ENCODE assay signal across 32 cellular contexts in the genomic region with DNA sequence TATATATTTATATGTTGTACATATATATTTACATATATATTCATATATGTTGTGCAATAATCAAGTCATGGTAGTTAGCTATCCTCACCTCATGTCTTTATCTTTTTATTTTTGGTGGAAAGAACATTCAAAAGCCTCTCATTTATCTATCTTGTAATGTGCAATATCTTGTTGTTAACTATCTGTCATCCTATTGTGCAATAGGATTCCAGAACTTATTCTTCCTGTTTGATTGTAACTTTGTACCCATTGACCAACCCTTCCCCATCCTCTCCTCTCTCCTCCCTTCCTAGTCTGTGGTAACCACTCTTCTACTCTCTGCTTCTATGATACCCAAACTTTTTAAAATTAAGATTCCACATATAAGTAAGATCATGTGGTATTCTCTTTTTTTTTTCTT.
"Had no signal": no experiment of that assay in that cellular context is flagged by ENCODE, and none has a peak within 500 bp of the region (broad histone marks: within the 10 kb centered on the region; RNA-seq: fewer than 3 reads in every experiment).

No MANE protein-coding gene starts in this region.

- H3K9ac ChIP-seq: SK-N-SH had no signal

- H3K9me3 ChIP-seq: ascending aorta, Peyer's patch, SJSA1, SK-N-SH had no signal

- H3K4me2 ChIP-seq: SK-N-SH had no signal

- DNase-seq: activated B cell treated with CpG ODN at 0.5 μM for 24 hours; activated CD4-positive, alpha-beta memory T cell treated with anti-CD3 and anti-CD28 coated beads, Interleukin-2, amount 10 ng/mL, durations not matched to agents 7 days and 5 days; activated CD4-positive, alpha-beta T cell treated with anti-CD3 and anti-CD28 coated beads for 4 hours; activated CD4-positive, CD25-positive, alpha-beta regulatory T cell treated with anti-CD3 and anti-CD28 coated beads, Interleukin-2, amount 50 U/mL, for 72 hours; activated CD8-positive, alpha-beta memory T cell treated with anti-CD3 and anti-CD28 coated beads for 24 hours; activated CD8-positive, alpha-beta memory T cell treated with anti-CD3 and anti-CD28 coated beads, Interleukin-2, amount 10 ng/mL, durations not matched to agents 7 days and 5 days; activated CD8-positive, alpha-beta memory T cell treated with anti-CD3 and anti-CD28 coated beads, Interleukin-2, amount 50 U/mL, for 48 hours; activated effector memory CD4-positive, alpha-beta T cell treated with Interleukin-2 at 50 U/mL for 16 hours; activated naive CD4-positive, alpha-beta T cell treated with anti-CD3 and anti-CD28 coated beads, Interleukin-2, amount 10 ng/mL, durations not matched to agents 7 days and 5 days; activated T-cell treated with anti-CD3 and anti-CD28 coated beads, Interleukin-2, amount 50 U/mL, for 48 hours; amygdala; caudate nucleus; cerebellar nuclear complex; KBM-7; NCI-H1092 treated with DMSO at 0.1 percent for 48 hours; NCI-H1417; NCI-H146; NCI-H187; NCI-H2029 treated with DMSO at 0.1 percent for 48 hours; NCI-H2107; NCI-H2171; NCI-H510A; NCI-H526; NCI-H748 treated with DMSO at 0.1 percent for 48 hours; NK-92 treated with Interleukin-12 subunit alpha and Interleukin-12 subunit beta, amount 100 ng/mL, for 24 hours; PC-3; Peyer's patch; RPMI8226; SHP77 treated with DMSO at 0.1 percent for 48 hours; SK-N-SH had no signal

- H3K27ac ChIP-seq: ascending aorta, Peyer's patch, SJSA1 had no signal

- H3K36me3 ChIP-seq: ascending aorta, Peyer's patch, SJSA1 had no signal

- ATAC-seq: activated CD8-positive, alpha-beta memory T cell treated with anti-CD3 and anti-CD28 coated beads, Interleukin-2, amount 10 ng/mL, durations not matched to agents 7 days and 5 days; PC-3 had no signal

- H3K4me3 ChIP-seq: ascending aorta, Peyer's patch, SJSA1 had no signal

- H3K4me1 ChIP-seq: ascending aorta, Peyer's patch, SJSA1 had no signal

- H3K27me3 ChIP-seq: ascending aorta, Peyer's patch, SJSA1 had no signal

- H3K9me2 ChIP-seq: SK-N-SH had no signal
